ENCODE assay signal across 8 cellular contexts in genomic region chr22:37472418-37473006, GRCh38. TPM values are rescaled to one million over a fixed set of nuclear protein-coding genes. Genes with fewer than 3 reads are reported as not detected.
DNase-seq lines count a peak whose midpoint lies in the region; ATAC-seq and TF ChIP-seq lines count a peak whose summit lies in the region.

No MANE protein-coding gene starts in this region.

- CTCF ChIA-PET in PC-9 (lab: Charles Lee): interaction anchor here (0.5 to 1.6 kb wide), 11 partner anchors 25 to 156 kb away, joined by 3 to 13 read pairs (median 6); partner anchors contain the start of gene CARD10

- DNase-seq in cardiac muscle cell (ENCODE audit: low read depth in 1 of 2, low spot score in 1 of 2): peak; percentile 38 to 57
- DNase-seq in right atrium auricular region (ENCODE audit: low spot score): no peak
- peak in 1 of 2 experiments; percentile 56 for DNase-seq in PC-9
- DNase-seq in astrocyte of the cerebellum (ENCODE audit: low read depth): no peak
- no peak for DNase-seq in mesothelial cell of epicardium (ENCODE audit: low spot score in 2 of 2, unreplicated experiment in 2 of 2)
- DNase-seq in NCI-H2107 treated with DMSO at 0.1 percent for 48 hours (lab: John Stamatoyannopoulos, UW; ENCODE audit: unreplicated experiment): no peak

- H3K4me1 ChIP-seq in cardiac muscle cell (ENCODE audit: low read depth) (no peaks in the 10 kb centered on the region), right atrium auricular region (no peaks in the 10 kb centered on the region), PC-9 (replicated peaks; ENCODE audit: insufficient read depth) (no peaks in the 10 kb centered on the region)

- in situ Hi-C loops in astrocyte of the cerebellum (cut with HindIII; ENCODE audit: low sequenced_read_pairs): no loop called here

- H4K20me1 ChIP-seq in PC-9 (ENCODE audit: insufficient read depth): no peaks in the 10 kb centered on the region

- no peak overlapping the region for H3K4me2 ChIP-seq in PC-9

- H3K9me3 ChIP-seq in cardiac muscle cell (ENCODE audit: low read depth): no peaks in the 10 kb centered on the region
- H3K9me3 ChIP-seq in right atrium auricular region: no peaks in the 10 kb centered on the region
- no peaks in the 10 kb centered on the region for H3K9me3 ChIP-seq in PC-9 (ENCODE audit: insufficient read depth, low read depth)

- POLR2A ChIA-PET in PC-9 (lab: Charles Lee; ENCODE audit: unreplicated experiment): interaction anchor here (0.6 kb wide), 1 partner anchor 98 kb away, joined by 5 read pairs; no protein-coding TSS in a partner anchor

- no peaks in the 10 kb centered on the region for H3K79me2 ChIP-seq in PC-9 (ENCODE audit: low read depth)

- no peak overlapping the region for H3K4me3 Mint-ChIP-seq in mesothelial cell of epicardium

- H3K27me3 ChIP-seq in cardiac muscle cell (peaks cover 2% of the 10 kb centered on the region), right atrium auricular region (no peaks in the 10 kb centered on the region), PC-9 (ENCODE audit: insufficient read depth, low read depth) (no peaks in the 10 kb centered on the region)

- H3K27ac Mint-ChIP-seq in mesothelial cell of epicardium: no peak overlapping the region

- peaks cover 48% of the 10 kb centered on the region for H3K27me3 Mint-ChIP-seq in mesothelial cell of epicardium (ENCODE audit: low read depth)

- no peaks in the 10 kb centered on the region for H3K4me1 Mint-ChIP-seq in mesothelial cell of epicardium

- H3K4me3 ChIP-seq in cardiac muscle cell (no peak overlapping the region), right atrium auricular region (no peak overlapping the region), PC-9 (no peak overlapping the region), astrocyte of the cerebellum (ENCODE audit: low read depth, low read length) (no peak overlapping the region)

- no TSS peak for BruUV-seq in PC-9 (replicated peaks; lab: Mats Ljungman, UMichigan)

- H3F3A ChIP-seq in PC-9 (ENCODE audit: insufficient read depth, low read depth): peaks cover 12% of the 10 kb centered on the region; the same call in 1 of the 2 replicates

- H3K9me3 Mint-ChIP-seq in mesothelial cell of epicardium: no peaks in the 10 kb centered on the region

- H2AFZ ChIP-seq in PC-9: no peak overlapping the region

- H3K36me3 ChIP-seq in cardiac muscle cell (no peaks in the 10 kb centered on the region), right atrium auricular region (no peaks in the 10 kb centered on the region), PC-9 (ENCODE audit: low read depth) (no peaks in the 10 kb centered on the region)

- no peaks in the 10 kb centered on the region for H3K36me3 Mint-ChIP-seq in mesothelial cell of epicardium

- H3K9me2 ChIP-seq in PC-9 (ENCODE audit: insufficient read depth): no peaks in the 10 kb centered on the region

- no peak for ATAC-seq in HG02885 (IDR thresholded peaks at IDR 0.05; ENCODE audit: poor library complexity, unreplicated experiment)
- ATAC-seq in HG02623 (IDR thresholded peaks at IDR 0.05; ENCODE audit: unreplicated experiment): no peak

- intact Hi-C loops in PC-9 (cut with micrococcal nuclease; ENCODE audit: unreplicated experiment): loop anchor here (1.0 kb wide), 1 partner anchor 66 kb away; no protein-coding TSS in a partner anchor

- TF ChIP-seq CTCF in cardiac muscle cell (IDR thresholded peaks at IDR 0.05; ENCODE audit: low read depth, low read length) (peak; percentile 66), right atrium auricular region (IDR thresholded peaks at IDR 0.05) (peak in 1 of 2 donors; percentile 55), PC-9 (conservative IDR thresholded peaks at IDR 0.05) (peak; percentile 88), astrocyte of the cerebellum (IDR thresholded peaks at IDR 0.05; ENCODE audit: low read depth, low read length, missing control alignments) (peak; percentile 70), mesothelial cell of epicardium (IDR thresholded peaks at IDR 0.05; ENCODE audit: unreplicated experiment) (peak; percentile 37)

- H3K27ac ChIP-seq in cardiac muscle cell (no peak overlapping the region), right atrium auricular region (no peak overlapping the region), PC-9 (no peak overlapping the region)

RNA-seq across cellular contexts. Expression of gene MFNG, which starts 13.7 kb away (rescaled TPM):
- total RNA-seq in cardiac muscle cell (1.2 and 2.6 TPM in 2 replicates), right atrium auricular region (10 to 100 TPM in 1 of 2 donors, 1 to 10 TPM in 1; 9.9 to 19.5 TPM), PC-9 (2021) (26.0 and 28.1 TPM in 2 replicates), mesothelial cell of epicardium (0.83 to 0.97 TPM (median 0.91 TPM) in 3 replicates)
- polyA plus RNA-seq in cardiac muscle cell: 6.4 and 9.2 TPM in 2 replicates

RNA-seq across cellular contexts. Expression of gene ELFN2, which starts 45.2 kb away (rescaled TPM):
- total RNA-seq in cardiac muscle cell (0.09 and 0.11 TPM in 2 replicates), right atrium auricular region (not detected), PC-9 (2021) (30.8 and 36.6 TPM in 2 replicates), mesothelial cell of epicardium (4.1 to 4.2 TPM (median 4.1 TPM) in 3 replicates)
- not detected in 2 replicates for polyA plus RNA-seq in cardiac muscle cell

RNA-seq across cellular contexts. Expression of gene CARD10, which starts 46.7 kb away (rescaled TPM):
- total RNA-seq in cardiac muscle cell (3.3 and 4.5 TPM in 2 replicates), right atrium auricular region (1 to 10 TPM; 4.2 to 5.8 TPM), PC-9 (2021) (63.9 and 76.7 TPM in 2 replicates), mesothelial cell of epicardium (12.2 to 13.6 TPM (median 13.1 TPM) in 3 replicates)
- polyA plus RNA-seq in cardiac muscle cell: 2.1 and 3.9 TPM in 2 replicates

Comparison
In these comparisons a context has a peak if more than half of its experiments do, and no peak if none do; other contexts are left out.
1. DNase-seq: peak in cardiac muscle cell (2 of 2); none in right atrium auricular region (single experiment), astrocyte of the cerebellum (single experiment), mesothelial cell of epicardium (0 of 2) and NCI-H2107 treated with DMSO at 0.1 percent for 48 hours (single experiment).